17 cellular contexts compared by ENCODE assay signal in the genomic region with DNA sequence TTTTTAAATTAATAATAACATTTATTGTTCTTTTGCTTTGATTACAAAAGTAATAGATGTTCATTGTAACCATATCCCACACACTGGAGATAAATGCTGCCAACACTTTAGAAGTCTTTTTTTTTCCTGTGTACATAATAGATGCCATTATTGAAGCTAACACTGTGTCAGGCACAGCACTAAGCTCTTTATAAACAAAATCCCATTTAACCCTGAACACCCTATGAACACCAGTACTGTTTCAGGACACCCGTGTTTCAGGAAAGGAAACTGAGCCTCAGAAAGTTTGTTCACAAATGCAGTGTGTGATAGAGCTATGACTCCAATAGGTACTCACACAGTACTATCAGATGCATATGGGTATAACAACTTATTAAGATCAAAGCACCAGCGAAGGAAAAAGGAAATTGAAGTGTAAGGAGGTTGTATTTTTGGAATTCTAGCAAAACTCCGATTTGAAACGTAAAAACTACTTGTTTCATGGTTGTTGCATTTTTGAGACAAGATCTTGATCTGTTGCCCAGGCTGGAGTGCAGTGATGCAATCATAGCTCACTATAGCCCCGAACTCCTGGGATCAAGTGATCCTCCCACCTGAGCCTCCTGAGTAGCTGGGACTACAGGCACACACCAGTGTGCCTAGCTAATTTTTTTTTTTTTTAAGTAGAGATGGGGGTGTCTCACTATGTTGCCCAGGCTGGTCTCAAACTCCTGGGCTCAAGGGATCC. TPM values are rescaled to one million over a fixed set of nuclear protein-coding genes. Genes with fewer than 3 reads are reported as not detected.
DNase-seq lines count a peak whose midpoint lies in the region; TF ChIP-seq lines count a peak whose summit lies in the region.
"Had no signal": no experiment of that assay in that cellular context is flagged by ENCODE, and none has a peak within 500 bp of the region (broad histone marks: within the 10 kb centered on the region; RNA-seq: fewer than 3 reads in every experiment).

No MANE protein-coding gene starts in this region.

- H2BK12ac ChIP-seq in mesenchymal stem cell (ENCODE audit: low read length in 2 of 2): no peak overlapping the region

- no peak overlapping the region for H2BK15ac ChIP-seq in mesenchymal stem cell (ENCODE audit: low read depth, poor library complexity, severe bottlenecking)

- H3K36me3 Mint-ChIP-seq in Calu3 (ENCODE audit: insufficient read depth, unreplicated experiment): peaks cover 29% of the 10 kb centered on the region
- H3K36me3 Mint-ChIP-seq: natural killer cell had no signal

- H3K18ac ChIP-seq in mesenchymal stem cell (ENCODE audit: low read depth in 1 of 2, low read length in 2 of 2): no peak overlapping the region

- no peak overlapping the region for H3K14ac ChIP-seq in mesenchymal stem cell (ENCODE audit: low read length in 2 of 2)

- no peak overlapping the region for H3K4me3 Mint-ChIP-seq in Calu3 (ENCODE audit: low read depth, unreplicated experiment)
- H3K4me3 Mint-ChIP-seq: H9 had no signal

- CTCF ChIA-PET in Calu3 (lab: Charles Lee): interaction anchor here (0.6 kb wide), 1 partner anchor 208 kb away, joined by 3 read pairs; no protein-coding TSS in a partner anchor

- H3K23ac ChIP-seq in mesenchymal stem cell (ENCODE audit: low read length in 2 of 2): no peak overlapping the region

- TF ChIP-seq RAD21 in Ishikawa (IDR thresholded peaks at IDR 0.05; ENCODE audit: low read depth): no peak

- no peak overlapping the region for H4K91ac ChIP-seq in mesenchymal stem cell (ENCODE audit: low read length)

- H2AK5ac ChIP-seq in mesenchymal stem cell (ENCODE audit: low read length, severe bottlenecking): peak overlapping the region; percentile 62

- H3K9me3 Mint-ChIP-seq in Calu3 (ENCODE audit: low read depth, unreplicated experiment): no peaks in the 10 kb centered on the region
- H3K9me3 Mint-ChIP-seq: H9, natural killer cell had no signal

- H2AFZ ChIP-seq in mesenchymal stem cell (ENCODE audit: low read depth, low read length): no peak overlapping the region

- no peak overlapping the region for H3K4ac ChIP-seq in mesenchymal stem cell (ENCODE audit: low read depth in 1 of 2, low read length in 2 of 2)

- no peak for TF ChIP-seq EP300 in Ishikawa (IDR thresholded peaks at IDR 0.05; ENCODE audit: borderline replicate concordance)

- H3K4me2 ChIP-seq in mesenchymal stem cell (ENCODE audit: low read length, poor library complexity, severe bottlenecking): no peak overlapping the region

- no peak for DNase-seq in coronary artery (ENCODE audit: low spot score)
- no peak for DNase-seq in mesenchymal stem cell
- no peak for DNase-seq in SHP77 (lab: John Stamatoyannopoulos, UW)
- DNase-seq in NCI-H2227 (lab: John Stamatoyannopoulos, UW; ENCODE audit: unreplicated experiment): no peak
- DNase-seq in Calu3: no peak
- DNase-seq in activated CD4-positive, alpha-beta T cell treated with anti-CD3 and anti-CD28 coated beads, Interleukin-2, amount 50 U/mL, for 4 hours: no peak
- DNase-seq: activated naive CD4-positive, alpha-beta T cell treated with Interleukin-2 at 50 U/mL for 16 hours; GDM1; H9; natural killer cell; NCI-H1436 treated with DMSO at 0.1 percent for 48 hours; NCI-H226; retina; SHP77 treated with DMSO at 0.1 percent for 48 hours; T-helper 2 cell had no signal

- peaks cover 0 to 13% of the 10 kb centered on the region in 2 experiments for H3K36me3 ChIP-seq in mesenchymal stem cell (ENCODE audit: control insufficient read depth in 1 of 2, insufficient read depth in 2 of 2, low read depth in 1 of 2, low read length in 2 of 2)

- intact Hi-C loops in Calu3 (cut with micrococcal nuclease; ENCODE audit: unreplicated experiment): no loop called here

- H3K4me1 Mint-ChIP-seq in Calu3 (ENCODE audit: low read depth, unreplicated experiment): peaks cover 63% of the 10 kb centered on the region

- WGBS in mesenchymal stem cell: 88% methylated on average over 5 of the region's 5 CpGs

- H2BK120ac ChIP-seq in mesenchymal stem cell (ENCODE audit: low read depth, low read length): no peak overlapping the region

- no peak overlapping the region for H3K9ac ChIP-seq in mesenchymal stem cell (ENCODE audit: low read length)

- BruUV-seq in Calu3 (replicated peaks; lab: Mats Ljungman, UMichigan): no TSS peak

- H3K27ac ChIP-seq in coronary artery (peak overlapping the region; percentile 84 to 87), mesenchymal stem cell (ENCODE audit: low read length, poor library complexity, severe bottlenecking) (no peak overlapping the region), temporal lobe (ENCODE audit: low read depth, low read length) (peak overlapping the region; percentile 96)

- H3K79me1 ChIP-seq in mesenchymal stem cell (replicated peaks; ENCODE audit: low read length, poor library complexity, severe bottlenecking): peaks cover 2% of the 10 kb centered on the region

- no peak overlapping the region for H3K4me3 ChIP-seq in coronary artery
- no peak overlapping the region for H3K4me3 ChIP-seq in mesenchymal stem cell (ENCODE audit: insufficient read depth in 1 of 2, low read depth in 1 of 2, low read length in 2 of 2)

- no peaks in the 10 kb centered on the region for H3K9me3 ChIP-seq in mesenchymal stem cell (ENCODE audit: control insufficient read depth, low read length)

- no peak overlapping the region for H4K8ac ChIP-seq in mesenchymal stem cell (ENCODE audit: low read length)

- peaks cover 34% of the 10 kb centered on the region for H3K4me1 ChIP-seq in mesenchymal stem cell (ENCODE audit: control insufficient read depth, insufficient read depth, low read depth, low read length)

- H3K27me3 Mint-ChIP-seq in Calu3 (ENCODE audit: unreplicated experiment): no peaks in the 10 kb centered on the region

- TF ChIP-seq CTCF in coronary artery (IDR thresholded peaks at IDR 0.05) (no peak), Calu3 (IDR thresholded peaks at IDR 0.05; ENCODE audit: unreplicated experiment) (no peak)

- peaks cover 0 to 6% of the 10 kb centered on the region in 2 experiments for H3K27me3 ChIP-seq in mesenchymal stem cell (ENCODE audit: control insufficient read depth in 1 of 2, insufficient read depth in 1 of 2, low read length in 2 of 2)

- no peak overlapping the region for H3K27ac Mint-ChIP-seq in Calu3 (ENCODE audit: unreplicated experiment)
- H3K27ac Mint-ChIP-seq: H9 had no signal

- H2BK5ac ChIP-seq in mesenchymal stem cell (ENCODE audit: low read depth, low read length, poor library complexity, severe bottlenecking): no peak overlapping the region

TF ChIP-seq in Ishikawa, 13 proteins besides CTCF, POLR2A, EP300 and RAD21:
- TF ChIP-seq NFIC (IDR thresholded peaks at IDR 0.05): no peak
- 0 out of 2 replicates have a peak, but pooled peaks have one; percentile 12 for TF ChIP-seq CEBPB (IDR thresholded peaks at IDR 0.05)
TF ChIP-seq in Ishikawa: peak in this region for 1.

RNA-seq across cellular contexts. Expression of a gene that starts 2.0 kb away (rescaled TPM):
- polyA plus RNA-seq in mesenchymal stem cell (2013, experiment 1 of 2): 28.1 TPM
- polyA plus RNA-seq in mesenchymal stem cell (2013, experiment 2 of 2): 25.8 TPM
- total RNA-seq in temporal lobe: 36.9 TPM
- 64.6 and 68.4 TPM in 2 replicates for total RNA-seq in Calu3 (2022)
